24 cellular contexts compared by ENCODE assay signal in genomic region chr17:78432226-78432894, GRCh38. TPM values are rescaled to one million over a fixed set of nuclear protein-coding genes. Genes with fewer than 3 reads are reported as not detected.
DNase-seq lines count a peak whose midpoint lies in the region; ATAC-seq, FAIRE-seq and TF ChIP-seq lines count a peak whose summit lies in the region.
"Had no signal": no experiment of that assay in that cellular context is flagged by ENCODE, and none has a peak within 500 bp of the region (broad histone marks: within the 10 kb centered on the region; RNA-seq: fewer than 3 reads in every experiment).

No MANE protein-coding gene starts in this region.

- no peaks in the 10 kb centered on the region for H3K9me1 ChIP-seq in endothelial cell of umbilical vein (replicated peaks; ENCODE audit: control insufficient read depth, extremely low read depth, insufficient read depth, low read length)

- no peak overlapping the region for H3K4me2 ChIP-seq in endothelial cell of umbilical vein (ENCODE audit: insufficient read depth, low read length)
- H3K4me2 ChIP-seq: smooth muscle cell had no signal

- no peak for FAIRE-seq in endothelial cell of umbilical vein (lab: Jason Lieb, UNC)

- no peak overlapping the region for H2AFZ ChIP-seq in endothelial cell of umbilical vein (ENCODE audit: low read depth, low read length)

- intact Hi-C loops in endothelial cell of umbilical vein (cut with micrococcal nuclease) = no loop called here
- intact Hi-C loops in right lobe of liver (cut with DNase I) = no loop called here

- CTCF ChIA-PET in endothelial cell of umbilical vein (lab: Charles Lee) = no interaction called here

- H3K36me3 ChIP-seq in endothelial cell of umbilical vein (ENCODE audit: control insufficient read depth in 2 of 2, extremely low read depth in 1 of 2, insufficient read depth in 2 of 2, low read length in 2 of 2) (peaks cover 0 to 10% of the 10 kb centered on the region in 2 experiments), right lobe of liver (peaks cover 0 to 2% (median 0%) of the 10 kb centered on the region in 4 donors)
- H3K36me3 ChIP-seq: BE2C had no signal

- H3K9ac ChIP-seq in endothelial cell of umbilical vein (replicated peaks; ENCODE audit: extremely low read depth, insufficient read depth, low read length) = no peak overlapping the region

- H4K20me1 ChIP-seq in endothelial cell of umbilical vein (replicated peaks; ENCODE audit: control insufficient read depth, extremely low read depth, insufficient read depth, low read length) = no peaks in the 10 kb centered on the region

- TF ChIP-seq CTCF in endothelial cell of umbilical vein (IDR thresholded peaks at IDR 0.05; ENCODE audit: extremely low read depth in 1 of 2, insufficient read depth in 1 of 2, low read depth in 1 of 2, low read length in 2 of 2) (no peak), right lobe of liver (IDR thresholded peaks at IDR 0.05) (no peak)

- 21% methylated on average over 11 of the region's 15 CpGs for WGBS in right lobe of liver (ENCODE audit: insufficient coverage, low coverage, low lambda C conversion rate, missing lambda C conversion rate)

- POLR2A ChIA-PET in endothelial cell of umbilical vein (lab: Charles Lee) = no interaction called here

- H3K27ac ChIP-seq in endothelial cell of umbilical vein (ENCODE audit: insufficient read depth, low read depth, low read length) (no peak overlapping the region), right lobe of liver (no peak overlapping the region)
- H3K27ac ChIP-seq: 22Rv1, ascending aorta, epithelial cell of prostate, Peyer's patch had no signal

- H3K4me1 ChIP-seq in endothelial cell of umbilical vein (ENCODE audit: control insufficient read depth, extremely low read depth, insufficient read depth, low read length) (no peaks in the 10 kb centered on the region), right lobe of liver (peaks cover 0 to 11% (median 5%) of the 10 kb centered on the region in 4 donors)
- H3K4me1 ChIP-seq: ascending aorta, Peyer's patch had no signal

- no peaks in the 10 kb centered on the region for H3K27me3 ChIP-seq in endothelial cell of umbilical vein (ENCODE audit: control insufficient read depth in 2 of 2, insufficient read depth in 2 of 2, low read length in 2 of 2)
- H3K27me3 ChIP-seq in right lobe of liver = no peaks in the 10 kb centered on the region
- H3K27me3 ChIP-seq: ascending aorta, BE2C, Peyer's patch had no signal

- H3K4me3 ChIP-seq in endothelial cell of umbilical vein (replicated peaks in 1 of 3; ENCODE audit: insufficient read depth in 1 of 3, low read depth in 1 of 3, low read length in 3 of 3) (no peak overlapping the region), right lobe of liver (no peak overlapping the region)
- H3K4me3 ChIP-seq: ascending aorta, Peyer's patch, smooth muscle cell had no signal

- no peaks in the 10 kb centered on the region for H3K79me2 ChIP-seq in endothelial cell of umbilical vein (ENCODE audit: control insufficient read depth, insufficient read depth, low read length)

- DNase-seq in DMS 273 (lab: John Stamatoyannopoulos, UW; ENCODE audit: unreplicated experiment) (peak; percentile 31), DMS 273 treated with DMSO at 0.1 percent for 48 hours (lab: John Stamatoyannopoulos, UW) (no peak), endothelial cell of umbilical vein (ENCODE audit: low read depth, low spot score) (no peak), right lobe of liver (peak in 2 of 3 donors; percentile 71 to 83), superior temporal gyrus (ENCODE audit: extremely low spot score) (peak; percentile 88), GOT3 (lab: John Stamatoyannopoulos, UW) (no peak), GM03348 (ENCODE audit: low spot score) (no peak), AG08396 (ENCODE audit: low spot score) (no peak)
- DNase-seq: activated CD4-positive, alpha-beta T cell treated with anti-CD3 and anti-CD28 coated beads for 4 hours; activated CD8-positive, alpha-beta memory T cell treated with anti-CD3 and anti-CD28 coated beads, Interleukin-2, amount 10 ng/mL, durations not matched to agents 7 days and 5 days; activated naive CD4-positive, alpha-beta T cell treated with anti-CD3 and anti-CD28 coated beads, Interleukin-2, amount 10 ng/mL, durations not matched to agents 7 days and 5 days; BE2C; naive thymus-derived CD8-positive, alpha-beta T cell; NCI-H1092; NCI-H2029; NK-92 treated with Interleukin-12 subunit alpha and Interleukin-12 subunit beta, amount 100 ng/mL, for 24 hours; Peyer's patch; stimulated activated CD4-positive, alpha-beta T cell treated with anti-CD3 and anti-CD28 coated beads, Interleukin-2, amount 100 ng/mL, for 48 hours; stimulated activated naive B cell treated with anti-CD40 and anti-IgM and Interleukin-4, amounts not matched to agents 10 μg/mL and 1 μg/mL and 100 μg/mL, for 72 hours; T-helper 17 cell had no signal

- dilution Hi-C loops in endothelial cell of umbilical vein (cut with MboI; ENCODE audit: extremely low pct_ligation_motif_present, low sequenced_read_pairs) = no loop called here

- peak; percentile 33 to 59 (median 46) for ATAC-seq in right lobe of liver
- ATAC-seq: activated CD8-positive, alpha-beta memory T cell treated with anti-CD3 and anti-CD28 coated beads, Interleukin-2, amount 10 ng/mL, durations not matched to agents 7 days and 5 days; naive thymus-derived CD8-positive, alpha-beta T cell; stimulated activated naive B cell treated with anti-CD40 and anti-IgM and Interleukin-4, amounts not matched to agents 10 μg/mL and 1 μg/mL and 100 μg/mL, for 72 hours; T-helper 17 cell had no signal

- BruUV-seq in endothelial cell of umbilical vein (replicated peaks; lab: Mats Ljungman, UMichigan) = no TSS peak

- H3K9me3 ChIP-seq in endothelial cell of umbilical vein (replicated peaks; ENCODE audit: control insufficient read depth, insufficient read depth, low read length) (no peaks in the 10 kb centered on the region), right lobe of liver (no peaks in the 10 kb centered on the region)
- H3K9me3 ChIP-seq: ascending aorta, BE2C, Peyer's patch had no signal

- no peak for TF ChIP-seq POLR2A in endothelial cell of umbilical vein (IDR thresholded peaks at IDR 0.05; ENCODE audit: low read depth, low read length)
- TF ChIP-seq POLR2A in right lobe of liver (IDR thresholded peaks at IDR 0.05) = no peak

TF ChIP-seq in endothelial cell of umbilical vein, 7 proteins besides CTCF, POLR2A, EP300 and RAD21:
- TF ChIP-seq MYC (IDR thresholded peaks at IDR 0.05; ENCODE audit: low read depth, low read length) (no peak), POLR2AphosphoS5 (IDR thresholded peaks at IDR 0.05; ENCODE audit: insufficient read depth, low read depth, low read length) (peak; percentile 14)

RNA-seq across cellular contexts. Expression of gene PGS1, which starts 53.9 kb away (rescaled TPM):
- total RNA-seq in endothelial cell of umbilical vein = 55.6 and 66.0 TPM in 2 replicates
- 48.4 and 50.8 TPM in 2 replicates for polyA plus RNA-seq in endothelial cell of umbilical vein
- 28.4 and 36.1 TPM in 2 replicates for polyA plus RNA-seq in endothelial cell of umbilical vein (2011; cell fraction: cytosol; rRNA removed)
- polyA plus RNA-seq in endothelial cell of umbilical vein (2011; cell fraction: nucleus; rRNA removed) = 195 and 203 TPM in 2 replicates
- 30.2 and 34.0 TPM in 2 replicates for polyA plus RNA-seq in endothelial cell of umbilical vein (2012)
- 62.5 and 77.9 TPM in 2 replicates for polyA minus RNA-seq in endothelial cell of umbilical vein
- polyA minus RNA-seq in endothelial cell of umbilical vein (2011; cell fraction: cytosol; rRNA and poly(A)+ RNA removed) = 31.2 TPM
- 72.4 and 73.4 TPM in 2 replicates for polyA minus RNA-seq in endothelial cell of umbilical vein (2011; cell fraction: nucleus; rRNA and poly(A)+ RNA removed)
- 10 to 100 TPM in 5 of 6 experiments, 1 to 10 TPM in 1; 8.8 to 17.5 (median 13.4) TPM for total RNA-seq in right lobe of liver

Comparison
In these comparisons a context has a peak if more than half of its experiments do, and no peak if none do; other contexts are left out.
1. DNase-seq: peak in DMS 273 (single experiment), right lobe of liver (2 of 3) and superior temporal gyrus (single experiment); none in DMS 273 treated with DMSO at 0.1 percent for 48 hours (single experiment), endothelial cell of umbilical vein (single experiment), GOT3 (single experiment), GM03348 (single experiment) and AG08396 (single experiment).